In the genomic region with DNA sequence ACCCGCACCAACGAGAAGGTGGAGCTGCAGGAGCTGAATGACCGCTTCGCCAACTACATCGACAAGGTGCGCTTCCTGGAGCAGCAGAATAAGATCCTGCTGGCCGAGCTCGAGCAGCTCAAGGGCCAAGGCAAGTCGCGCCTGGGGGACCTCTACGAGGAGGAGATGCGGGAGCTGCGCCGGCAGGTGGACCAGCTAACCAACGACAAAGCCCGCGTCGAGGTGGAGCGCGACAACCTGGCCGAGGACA, we compare ENCODE assay signal across 8 cellular contexts. TPM values are rescaled to one million over a fixed set of nuclear protein-coding genes. Genes with fewer than 3 reads are reported as not detected.
DNase-seq lines count a peak whose midpoint lies in the region; ATAC-seq and TF ChIP-seq lines count a peak whose summit lies in the region.

No MANE protein-coding gene starts in this region.

- intact Hi-C loops in thyroid gland (cut with DNase I), result no loop called here

- peaks cover 39% of the 10 kb centered on the region for H3K36me3 ChIP-seq in BLaER1
- peaks cover 53% of the 10 kb centered on the region for H3K36me3 ChIP-seq in GM23248 (ENCODE audit: low read depth)
- peaks cover 37 to 42% of the 10 kb centered on the region in 2 donors for H3K36me3 ChIP-seq in thyroid gland

- no peak for TF ChIP-seq CTCF in thyroid gland (IDR thresholded peaks at IDR 0.05)

- no peak overlapping the region for H2AFZ ChIP-seq in GM23248

- in situ Hi-C loops in GM23248 (cut with MboI), result no loop called here

- H3F3A ChIP-seq in GM23248 (ENCODE audit: insufficient read depth), result peaks cover 63% of the 10 kb centered on the region

- peak overlapping the region; percentile 93 to 96 for H3K27ac Mint-ChIP-seq in activated naive CD4-positive, alpha-beta T cell treated with anti-CD3 and anti-CD28 coated beads, Interleukin-2, amount 50 U/mL, for 72 hours

- DNase-seq in GM23248 (no peak), thyroid gland (no peak), NCI-H2171 (lab: John Stamatoyannopoulos, UW) (no peak)
- no peak for DNase-seq in activated naive CD4-positive, alpha-beta T cell treated with anti-CD3 and anti-CD28 coated beads, Interleukin-2, amount 50 U/mL, for 72 hours (ENCODE audit: low spot score in 2 of 2)

- peaks cover 18 to 23% of the 10 kb centered on the region in 2 donors for H3K36me3 Mint-ChIP-seq in activated naive CD4-positive, alpha-beta T cell treated with anti-CD3 and anti-CD28 coated beads, Interleukin-2, amount 50 U/mL, for 72 hours

- no peak for TF ChIP-seq POLR2A in thyroid gland (IDR thresholded peaks at IDR 0.05)

- H3K27me3 ChIP-seq in BLaER1 (no peaks in the 10 kb centered on the region), GM23248 (replicated peaks; ENCODE audit: insufficient read depth) (no peaks in the 10 kb centered on the region), layer of hippocampus (ENCODE audit: control insufficient read depth, insufficient read depth, low read length) (peaks cover 3% of the 10 kb centered on the region), thyroid gland (no peaks in the 10 kb centered on the region)

- no peaks in the 10 kb centered on the region for H3K9me2 ChIP-seq in GM23248 (ENCODE audit: insufficient read depth)

- H3K27ac ChIP-seq in BLaER1, result peak overlapping the region; percentile 90
- peak overlapping the region; percentile 100 for H3K27ac ChIP-seq in GM23248
- H3K27ac ChIP-seq in layer of hippocampus (ENCODE audit: low read depth, low read length), result peak overlapping the region; percentile 84
- H3K27ac ChIP-seq in thyroid gland, result peak overlapping the region; percentile 98 to 99 (median 99)

- H3K9me3 Mint-ChIP-seq in activated naive CD4-positive, alpha-beta T cell treated with anti-CD3 and anti-CD28 coated beads, Interleukin-2, amount 50 U/mL, for 72 hours, result no peaks in the 10 kb centered on the region

- H3K9me3 ChIP-seq in BLaER1 (no peaks in the 10 kb centered on the region), GM23248 (ENCODE audit: low read depth) (no peaks in the 10 kb centered on the region), thyroid gland (no peaks in the 10 kb centered on the region)

- WGBS in GM23248 (ENCODE audit: low coverage in 1 of 2, low lambda C conversion rate in 2 of 2, missing lambda C conversion rate in 2 of 2), 2 experiments, result 1 to 2% methylated on average over 21 of the region's 21 CpGs
- WGBS in thyroid gland, 2 donors, result 2% methylated on average over 12 of the region's 21 CpGs; no CpG with 5 or more reads in 1 of the 2 donors

- H3K4me1 ChIP-seq in BLaER1 (peaks cover 55% of the 10 kb centered on the region), GM23248 (ENCODE audit: insufficient read depth) (peaks cover 24% of the 10 kb centered on the region), thyroid gland (peaks cover 40 to 48% of the 10 kb centered on the region in 2 donors)

- peaks cover 84% of the 10 kb centered on the region for H3K79me2 ChIP-seq in GM23248 (ENCODE audit: insufficient read depth)

- H4K20me1 ChIP-seq in BLaER1 (peaks cover 55% of the 10 kb centered on the region), GM23248 (ENCODE audit: insufficient read depth) (peaks cover 29% of the 10 kb centered on the region)

- no peak for ATAC-seq in activated naive CD4-positive, alpha-beta T cell treated with anti-CD3 and anti-CD28 coated beads, Interleukin-2, amount 50 U/mL, for 72 hours
- no peak for ATAC-seq in HG02798 (IDR thresholded peaks at IDR 0.05; ENCODE audit: poor library complexity, unreplicated experiment)
- no peak for ATAC-seq in HG02759 (IDR thresholded peaks at IDR 0.05; ENCODE audit: unreplicated experiment)

- H3K4me2 ChIP-seq in BLaER1 (peak overlapping the region; percentile 91), GM23248 (ENCODE audit: unreplicated experiment) (peak overlapping the region; percentile 98)

- H3K9ac ChIP-seq in BLaER1 (peak overlapping the region; percentile 90), GM23248 (peak overlapping the region; percentile 99)

- peak overlapping the region; percentile 93 for H3K4me3 ChIP-seq in BLaER1
- H3K4me3 ChIP-seq in GM23248, result peak overlapping the region; percentile 86
- peak overlapping the region; percentile 76 to 99 (median 94) for H3K4me3 ChIP-seq in thyroid gland (replicated peaks in 1 of 3)

RNA-seq across cellular contexts. Expression of gene VIM, which starts 1.6 kb away (rescaled TPM):
- 10,031 and 10,466 TPM in 2 replicates for total RNA-seq in GM23248 (2014; rRNA removed; shearing (Covaris generic))
- polyA plus RNA-seq in GM23248 (2016; fragmentation: Nextera tagmentation; extraction: Ambion mirVana), result 3,784 and 3,823 TPM in 2 replicates
- 100 to 1,000 TPM; 238 to 296 TPM for total RNA-seq in activated naive CD4-positive, alpha-beta T cell treated with anti-CD3 and anti-CD28 coated beads, Interleukin-2, amount 50 U/mL, for 72 hours
- total RNA-seq in thyroid gland, result 1,000 to 10,000 TPM; 2,201 to 4,711 (median 2,567) TPM

RNA-seq across cellular contexts. Expression of gene TRDMT1, which starts 28.2 kb away (rescaled TPM):
- 4.4 and 13.0 TPM in 2 replicates for total RNA-seq in GM23248 (2014; rRNA removed; shearing (Covaris generic))
- polyA plus RNA-seq in GM23248 (2016; fragmentation: Nextera tagmentation; extraction: Ambion mirVana), result 4.3 and 7.2 TPM in 2 replicates
- total RNA-seq in activated naive CD4-positive, alpha-beta T cell treated with anti-CD3 and anti-CD28 coated beads, Interleukin-2, amount 50 U/mL, for 72 hours, result 1 to 10 TPM; 7.1 to 9.4 TPM
- total RNA-seq in thyroid gland, result 10 to 100 TPM; 29.4 to 39.7 (median 31.7) TPM

Comparison
In these comparisons a context has a peak if more than half of its experiments do, and no peak if none do; other contexts are left out.
1. RNA of gene VIM, which starts 1.6 kb away (total RNA-seq): 10,031 to 10,466 TPM in GM23248 and 2,201 to 4,711 TPM in thyroid gland; 238 to 296 TPM in activated naive CD4-positive, alpha-beta T cell treated with anti-CD3 and anti-CD28 coated beads, Interleukin-2, amount 50 U/mL, for 72 hours; every median in the first group is over 4 times any median in the second.
2. Peak in every context shown above with its lines, with median percentiles within 50 percentile points of each other: H3K27ac ChIP-seq and H3K4me3 ChIP-seq.